ENCODE assay signal across 12 cellular contexts in the genomic region with DNA sequence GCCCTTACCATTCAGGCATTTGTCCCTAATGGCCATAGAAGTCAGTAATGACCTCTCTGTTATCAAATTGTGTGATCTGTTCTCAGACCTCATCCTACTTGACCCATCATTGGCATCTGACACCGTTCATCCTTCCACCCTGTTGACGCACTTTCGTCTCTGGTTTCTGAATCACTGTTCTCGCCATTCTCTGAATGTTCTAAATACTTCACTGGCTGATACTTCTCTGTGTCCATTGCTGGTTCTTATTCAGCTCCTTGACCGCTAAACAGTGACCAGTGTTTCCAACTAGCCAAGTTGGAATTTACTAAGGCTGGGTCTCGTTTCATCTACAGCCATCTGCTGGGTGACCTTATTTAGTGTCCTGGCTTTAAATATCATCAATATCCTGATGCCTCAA. TPM values are rescaled to one million over a fixed set of nuclear protein-coding genes. Genes with fewer than 3 reads are reported as not detected.
DNase-seq lines count a peak whose midpoint lies in the region; ATAC-seq and TF ChIP-seq lines count a peak whose summit lies in the region.
"Had no signal": no experiment of that assay in that cellular context is flagged by ENCODE, and none has a peak within 500 bp of the region (broad histone marks: within the 10 kb centered on the region; RNA-seq: fewer than 3 reads in every experiment).

No MANE protein-coding gene starts in this region.

- no peaks in the 10 kb centered on the region for H3F3A ChIP-seq in Loucy (ENCODE audit: low read depth)

- peak overlapping the region; percentile 16 for H3K27ac Mint-ChIP-seq in T-helper 1 cell treated with Interleukin-12 subunit alpha and Interleukin-12 subunit beta and Interleukin-4 antibody, amounts not matched to agents 30 μg/mL and 1 μg/mL, for 36 hours
- H3K27ac Mint-ChIP-seq in brain (peak overlapping the region in 4 of 5 experiments; percentile 3 to 100 (median 44)), osteocyte (ENCODE audit: unreplicated experiment) (no peak overlapping the region)

- H4K20me1 ChIP-seq in Loucy (ENCODE audit: insufficient read depth, low read length, poor library complexity, severe bottlenecking), result peaks cover 15% of the 10 kb centered on the region

- H2AFZ ChIP-seq in Loucy (ENCODE audit: low read length), result no peak overlapping the region

- peak overlapping the region; percentile 100 for H3K9ac ChIP-seq in Loucy (ENCODE audit: low read depth, low read length, poor library complexity, severe bottlenecking)

- H3K4me2 ChIP-seq in Loucy (ENCODE audit: low read depth, low read length, poor library complexity, severe bottlenecking), result peak overlapping the region; percentile 73

- H3K79me2 ChIP-seq in Loucy (ENCODE audit: insufficient read depth, low read length), result peaks cover 79% of the 10 kb centered on the region

- no peak for DNase-seq in T-helper 1 cell
- no peak for DNase-seq in osteocyte (ENCODE audit: extremely low spot score, unreplicated experiment)
- DNase-seq in NCI-H2227 (lab: John Stamatoyannopoulos, UW; ENCODE audit: unreplicated experiment), result no peak
- DNase-seq: effector CD8-positive, alpha-beta T cell; NCI-H1048; substantia nigra; T1000 had no signal

- TF ChIP-seq CTCF in Loucy (conservative IDR thresholded peaks at IDR 0.05; ENCODE audit: low read length) (no peak), brain (conservative IDR thresholded peaks at IDR 0.05) (no peak), osteocyte (IDR thresholded peaks at IDR 0.05) (no peak)

- H3K4me1 Mint-ChIP-seq in T-helper 1 cell treated with Interleukin-12 subunit alpha and Interleukin-12 subunit beta and Interleukin-4 antibody, amounts not matched to agents 30 μg/mL and 1 μg/mL, for 36 hours (ENCODE audit: low read depth), result peaks cover 48% of the 10 kb centered on the region
- H3K4me1 Mint-ChIP-seq in brain (peaks cover 74% of the 10 kb centered on the region), osteocyte (ENCODE audit: unreplicated experiment) (peaks cover 44% of the 10 kb centered on the region)

- ATAC-seq in HG02759 (IDR thresholded peaks at IDR 0.05; ENCODE audit: unreplicated experiment), result no peak
- no peak for ATAC-seq in GM18907 (IDR thresholded peaks at IDR 0.05; ENCODE audit: unreplicated experiment)

- peak overlapping the region; percentile 93 for H3K4me3 ChIP-seq in Loucy (ENCODE audit: low read length, poor library complexity, severe bottlenecking)

- H3K36me3 Mint-ChIP-seq in T-helper 1 cell treated with Interleukin-12 subunit alpha and Interleukin-12 subunit beta and Interleukin-4 antibody, amounts not matched to agents 30 μg/mL and 1 μg/mL, for 36 hours (ENCODE audit: low read depth), result peaks cover 18% of the 10 kb centered on the region
- H3K36me3 Mint-ChIP-seq in brain (peaks cover 20% of the 10 kb centered on the region), osteocyte (ENCODE audit: unreplicated experiment) (peaks cover 13% of the 10 kb centered on the region)

- no peaks in the 10 kb centered on the region for H3K27me3 Mint-ChIP-seq in T-helper 1 cell treated with Interleukin-12 subunit alpha and Interleukin-12 subunit beta and Interleukin-4 antibody, amounts not matched to agents 30 μg/mL and 1 μg/mL, for 36 hours (ENCODE audit: low read depth)
- H3K27me3 Mint-ChIP-seq in brain, result peaks cover 9% of the 10 kb centered on the region
- no peaks in the 10 kb centered on the region for H3K27me3 Mint-ChIP-seq in osteocyte (ENCODE audit: unreplicated experiment)

- H3K36me3 ChIP-seq in Loucy (ENCODE audit: insufficient read depth, low read length), result no peaks in the 10 kb centered on the region; the same call in 1 of the 2 replicates

- H3K9me3 ChIP-seq in Loucy (ENCODE audit: insufficient read depth, low read depth, low read length), result no peaks in the 10 kb centered on the region

- peaks cover 50% of the 10 kb centered on the region for H3K4me1 ChIP-seq in Loucy (ENCODE audit: insufficient read depth, low read length, poor library complexity, severe bottlenecking)

- no peaks in the 10 kb centered on the region for H3K9me2 ChIP-seq in Loucy (replicated peaks; ENCODE audit: low read depth, low read length)

- H3K27me3 ChIP-seq in Loucy (ENCODE audit: insufficient read depth, low read length, poor library complexity, severe bottlenecking), result peaks cover 5% of the 10 kb centered on the region

- peak overlapping the region; percentile 46 for H3K4me3 Mint-ChIP-seq in T-helper 1 cell treated with Interleukin-12 subunit alpha and Interleukin-12 subunit beta and Interleukin-4 antibody, amounts not matched to agents 30 μg/mL and 1 μg/mL, for 36 hours
- H3K4me3 Mint-ChIP-seq in brain (peak overlapping the region; percentile 93 to 99 (median 95)), osteocyte (ENCODE audit: unreplicated experiment) (peak overlapping the region; percentile 27)

- no peaks in the 10 kb centered on the region for H3K9me3 Mint-ChIP-seq in T-helper 1 cell treated with Interleukin-12 subunit alpha and Interleukin-12 subunit beta and Interleukin-4 antibody, amounts not matched to agents 30 μg/mL and 1 μg/mL, for 36 hours
- H3K9me3 Mint-ChIP-seq in brain (peaks cover 0 to 2% (median 0%) of the 10 kb centered on the region in 5 experiments), osteocyte (ENCODE audit: unreplicated experiment) (no peaks in the 10 kb centered on the region)

RNA-seq across cellular contexts. Expression of a gene that starts 2.2 kb away (rescaled TPM):
- polyA plus RNA-seq in brain (ENCODE audit: insufficient read depth, low read depth, low replicate concordance), result 39.9 TPM
- 45.4 and 50.8 TPM in 2 replicates for total RNA-seq in osteocyte

Comparison
In these comparisons a context has a peak if more than half of its experiments do, and no peak if none do; other contexts are left out.
1. H3K4me3 Mint-ChIP-seq: peak in every context shown above with its lines; median percentile 95 in brain; 46 in T-helper 1 cell treated with Interleukin-12 subunit alpha and Interleukin-12 subunit beta and Interleukin-4 antibody, amounts not matched to agents 30 μg/mL and 1 μg/mL, for 36 hours; 27 in osteocyte.